In the genomic region with DNA sequence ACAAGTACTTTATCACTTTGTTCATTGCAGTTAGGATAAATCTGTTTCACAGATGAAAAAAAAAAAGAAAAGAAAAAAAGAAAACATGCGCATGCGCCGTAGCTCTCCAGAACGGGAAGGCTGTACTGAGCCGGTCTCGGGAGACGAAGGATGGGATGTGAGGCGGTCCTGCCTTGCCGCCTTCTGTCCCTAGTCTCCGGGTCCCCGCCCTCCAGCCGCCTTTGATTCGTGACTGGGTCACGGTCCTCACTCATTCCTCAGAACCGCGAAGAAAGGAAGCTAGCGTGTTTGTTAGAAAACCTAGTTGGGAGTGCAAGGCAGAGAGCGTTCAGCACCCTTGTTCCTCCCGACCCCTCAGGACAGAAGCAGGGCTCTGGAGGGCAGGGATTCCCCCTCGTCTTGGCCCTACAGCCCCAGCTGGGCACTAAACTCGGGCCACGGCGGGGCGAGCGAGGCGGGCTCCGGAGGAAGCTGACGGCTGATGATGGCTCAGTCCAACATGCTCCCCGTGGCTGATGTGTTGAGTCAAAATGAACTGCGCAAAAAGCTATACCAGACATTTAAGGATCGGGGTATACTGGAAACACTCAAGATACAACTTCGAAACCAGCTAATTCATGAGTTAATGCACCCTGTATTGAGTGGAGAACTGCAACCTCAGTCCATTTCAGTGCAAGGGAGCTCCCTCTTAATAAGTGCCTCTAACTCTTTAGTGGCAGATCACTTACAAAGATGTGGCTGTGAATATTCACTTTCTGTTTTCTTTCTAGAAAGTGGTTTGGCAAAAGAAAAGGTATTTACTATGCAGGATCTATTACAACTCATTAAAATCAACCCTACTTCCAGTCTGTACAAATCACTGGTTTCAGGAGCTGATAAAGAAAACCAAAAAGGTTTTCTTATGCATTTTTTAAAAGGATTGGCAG, we compare ENCODE assay signal across 1 cellular context.
TF ChIP-seq lines count a peak whose summit lies in the region.

No MANE protein-coding gene starts in this region.

TF ChIP-seq in WTC11, 78 proteins besides CTCF, POLR2A, EP300 and RAD21 (continued from another document):
- TF ChIP-seq ELF4 (CRISPR knock-in tag; IDR thresholded peaks at IDR 0.05; ENCODE audit: low read depth), result no peak
- no peak for TF ChIP-seq EMX1 (CRISPR knock-in tag; IDR thresholded peaks at IDR 0.05)
- TF ChIP-seq MYBL2 (CRISPR knock-in tag; IDR thresholded peaks at IDR 0.05), result no peak
- TF ChIP-seq, protein P1, sequence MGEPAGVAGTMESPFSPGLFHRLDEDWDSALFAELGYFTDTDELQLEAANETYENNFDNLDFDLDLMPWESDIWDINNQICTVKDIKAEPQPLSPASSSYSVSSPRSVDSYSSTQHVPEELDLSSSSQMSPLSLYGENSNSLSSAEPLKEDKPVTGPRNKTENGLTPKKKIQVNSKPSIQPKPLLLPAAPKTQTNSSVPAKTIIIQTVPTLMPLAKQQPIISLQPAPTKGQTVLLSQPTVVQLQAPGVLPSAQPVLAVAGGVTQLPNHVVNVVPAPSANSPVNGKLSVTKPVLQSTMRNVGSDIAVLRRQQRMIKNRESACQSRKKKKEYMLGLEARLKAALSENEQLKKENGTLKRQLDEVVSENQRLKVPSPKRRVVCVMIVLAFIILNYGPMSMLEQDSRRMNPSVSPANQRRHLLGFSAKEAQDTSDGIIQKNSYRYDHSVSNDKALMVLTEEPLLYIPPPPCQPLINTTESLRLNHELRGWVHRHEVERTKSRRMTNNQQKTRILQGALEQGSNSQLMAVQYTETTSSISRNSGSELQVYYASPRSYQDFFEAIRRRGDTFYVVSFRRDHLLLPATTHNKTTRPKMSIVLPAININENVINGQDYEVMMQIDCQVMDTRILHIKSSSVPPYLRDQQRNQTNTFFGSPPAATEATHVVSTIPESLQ (CRISPR knock-in tag; IDR thresholded peaks at IDR 0.05), result no peak
- TF ChIP-seq RELA (CRISPR knock-in tag; IDR thresholded peaks at IDR 0.05; ENCODE audit: borderline replicate concordance), result no peak
- TF ChIP-seq, protein P2, sequence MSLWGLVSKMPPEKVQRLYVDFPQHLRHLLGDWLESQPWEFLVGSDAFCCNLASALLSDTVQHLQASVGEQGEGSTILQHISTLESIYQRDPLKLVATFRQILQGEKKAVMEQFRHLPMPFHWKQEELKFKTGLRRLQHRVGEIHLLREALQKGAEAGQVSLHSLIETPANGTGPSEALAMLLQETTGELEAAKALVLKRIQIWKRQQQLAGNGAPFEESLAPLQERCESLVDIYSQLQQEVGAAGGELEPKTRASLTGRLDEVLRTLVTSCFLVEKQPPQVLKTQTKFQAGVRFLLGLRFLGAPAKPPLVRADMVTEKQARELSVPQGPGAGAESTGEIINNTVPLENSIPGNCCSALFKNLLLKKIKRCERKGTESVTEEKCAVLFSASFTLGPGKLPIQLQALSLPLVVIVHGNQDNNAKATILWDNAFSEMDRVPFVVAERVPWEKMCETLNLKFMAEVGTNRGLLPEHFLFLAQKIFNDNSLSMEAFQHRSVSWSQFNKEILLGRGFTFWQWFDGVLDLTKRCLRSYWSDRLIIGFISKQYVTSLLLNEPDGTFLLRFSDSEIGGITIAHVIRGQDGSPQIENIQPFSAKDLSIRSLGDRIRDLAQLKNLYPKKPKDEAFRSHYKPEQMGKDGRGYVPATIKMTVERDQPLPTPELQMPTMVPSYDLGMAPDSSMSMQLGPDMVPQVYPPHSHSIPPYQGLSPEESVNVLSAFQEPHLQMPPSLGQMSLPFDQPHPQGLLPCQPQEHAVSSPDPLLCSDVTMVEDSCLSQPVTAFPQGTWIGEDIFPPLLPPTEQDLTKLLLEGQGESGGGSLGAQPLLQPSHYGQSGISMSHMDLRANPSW (CRISPR knock-in tag; conservative IDR thresholded peaks at IDR 0.05; ENCODE audit: low read depth), result no peak
- TF ChIP-seq ZNF138 (CRISPR knock-in tag; conservative IDR thresholded peaks at IDR 0.05), result no peak
- no peak for TF ChIP-seq ATF3 (CRISPR knock-in tag; conservative IDR thresholded peaks at IDR 0.05)
- no peak for TF ChIP-seq FOXP1 (CRISPR knock-in tag; IDR thresholded peaks at IDR 0.05; ENCODE audit: borderline replicate concordance)
TF ChIP-seq in WTC11: peak in this region for 0.
